Comparison of ENCODE assay signal across 20 cellular contexts in the genomic region with DNA sequence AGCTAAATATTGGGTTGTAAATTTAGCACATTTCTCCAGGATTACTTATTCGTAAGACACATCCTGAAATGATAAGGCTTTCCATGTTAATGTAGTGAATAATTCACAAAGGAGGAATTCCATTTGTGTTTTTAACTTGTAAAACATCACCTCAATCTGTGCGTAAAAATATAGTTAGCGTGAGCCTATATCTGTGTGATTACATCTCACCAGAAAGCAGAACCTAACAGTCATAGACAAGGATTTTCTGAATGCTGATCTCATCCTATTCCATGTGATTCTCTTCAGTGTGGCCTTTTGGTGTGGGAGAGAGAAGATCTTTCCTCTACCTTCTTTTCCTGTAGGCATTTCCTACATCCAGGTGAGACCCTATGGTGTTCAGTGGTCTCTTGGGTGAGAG.
"Had no signal": no experiment of that assay in that cellular context is flagged by ENCODE, and none has a peak within 500 bp of the region (broad histone marks: within the 10 kb centered on the region; RNA-seq: fewer than 3 reads in every experiment).

No MANE protein-coding gene starts in this region.

- H3K36me3 ChIP-seq: colonic mucosa, lower lobe of right lung, neutrophil, spleen, upper lobe of left lung had no signal

- H3K9me3 ChIP-seq: colonic mucosa, lower lobe of right lung, neutrophil, spleen, upper lobe of left lung had no signal

- H3K27ac ChIP-seq: colonic mucosa, lower lobe of right lung, neutrophil, spleen, upper lobe of left lung had no signal

- H3K4me1 ChIP-seq: colonic mucosa, spleen, upper lobe of left lung had no signal

- ATAC-seq: activated T-cell treated with anti-CD3 and anti-CD28 coated beads, Interleukin-2, amount 50 U/mL, for 4 hours; lower lobe of right lung; right cardiac atrium; stimulated activated naive B cell treated with anti-CD40 and anti-IgM and Interleukin-4, amounts not matched to agents 10 μg/mL and 1 μg/mL and 100 μg/mL, for 72 hours had no signal

- DNase-seq: activated CD4-positive, alpha-beta T cell treated with anti-CD3 and anti-CD28 coated beads for 1 hour; activated CD4-positive, alpha-beta T cell treated with anti-CD3 and anti-CD28 coated beads, Interleukin-2, amount 50 U/mL, for 48 hours; activated gamma-delta T cell; activated T-cell treated with anti-CD3 and anti-CD28 coated beads, Interleukin-2, amount 50 U/mL, for 4 hours; anterior cingulate cortex; colonic mucosa; effector memory CD4-positive, alpha-beta T cell; glutamatergic neuron; left cardiac atrium; lower lobe of right lung; midbrain; naive B cell; right cardiac atrium; spleen; stimulated activated CD4-positive, alpha-beta T cell treated with anti-CD3 and anti-CD28 coated beads, Interleukin-1b, Interleukin-23, amount 100 ng/mL, for 48 hours; stimulated activated naive B cell treated with anti-CD40 and anti-IgM and Interleukin-4, amounts not matched to agents 10 μg/mL and 1 μg/mL and 100 μg/mL, for 72 hours; SW 1271; T-helper 9 cell; upper lobe of left lung had no signal

- H3K27me3 ChIP-seq: colonic mucosa, neutrophil, spleen, upper lobe of left lung had no signal

- H3K4me3 ChIP-seq: colonic mucosa, lower lobe of right lung, spleen, upper lobe of left lung had no signal
